In the genomic region with DNA sequence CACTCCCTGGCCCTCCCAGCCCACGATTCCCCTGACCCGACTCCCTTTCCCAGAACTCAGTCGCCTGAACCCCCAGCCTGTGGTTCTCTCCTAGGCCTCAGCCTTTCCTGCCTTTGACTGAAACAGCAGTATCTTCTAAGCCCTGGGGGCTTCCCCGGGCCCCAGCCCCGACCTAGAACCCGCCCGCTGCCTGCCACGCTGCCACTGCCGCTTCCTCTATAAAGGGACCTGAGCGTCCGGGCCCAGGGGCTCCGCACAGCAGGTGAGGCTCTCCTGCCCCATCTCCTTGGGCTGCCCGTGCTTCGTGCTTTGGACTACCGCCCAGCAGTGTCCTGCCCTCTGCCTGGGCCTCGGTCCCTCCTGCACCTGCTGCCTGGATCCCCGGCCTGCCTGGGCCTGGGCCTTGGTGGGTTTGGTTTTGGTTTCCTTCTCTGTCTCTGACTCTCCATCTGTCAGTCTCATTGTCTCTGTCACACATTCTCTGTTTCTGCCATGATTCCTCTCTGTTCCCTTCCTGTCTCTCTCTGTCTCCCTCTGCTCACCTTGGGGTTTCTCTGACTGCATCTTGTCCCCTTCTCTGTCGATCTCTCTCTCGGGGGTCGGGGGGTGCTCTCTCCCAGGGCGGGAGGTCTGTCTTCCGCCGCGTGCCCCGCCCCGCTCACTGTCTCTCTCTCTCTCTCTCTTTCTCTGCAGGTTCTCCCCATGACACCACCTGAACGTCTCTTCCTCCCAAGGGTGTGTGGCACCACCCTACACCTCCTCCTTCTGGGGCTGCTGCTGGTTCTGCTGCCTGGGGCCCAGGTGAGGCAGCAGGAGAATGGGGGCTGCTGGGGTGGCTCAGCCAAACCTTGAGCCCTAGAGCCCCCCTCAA, we compare ENCODE assay signal across 8 cellular contexts. TPM values are rescaled to one million over a fixed set of nuclear protein-coding genes. Genes with fewer than 3 reads are reported as not detected.
A peak's percentile ranks its signal among the peaks of the same experiment; 100 is the strongest.
DNase-seq lines count a peak whose midpoint lies in the region; ATAC-seq and TF ChIP-seq lines count a peak whose summit lies in the region.

A gene with protein sequence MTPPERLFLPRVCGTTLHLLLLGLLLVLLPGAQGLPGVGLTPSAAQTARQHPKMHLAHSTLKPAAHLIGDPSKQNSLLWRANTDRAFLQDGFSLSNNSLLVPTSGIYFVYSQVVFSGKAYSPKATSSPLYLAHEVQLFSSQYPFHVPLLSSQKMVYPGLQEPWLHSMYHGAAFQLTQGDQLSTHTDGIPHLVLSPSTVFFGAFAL (plus strand): TSS at position 249 of the 871 bp plus-strand sequence. CDS start 454 bp downstream, at position 703.

- TF ChIP-seq CTCF in prostate gland (IDR thresholded peaks at IDR 0.05) (no peak), mesothelial cell of epicardium (IDR thresholded peaks at IDR 0.05; ENCODE audit: unreplicated experiment) (no peak)

- no peaks in the 10 kb centered on the region for H3K4me1 ChIP-seq in prostate gland (replicated peaks)

- no peak within 1 kb of the TSS for H3K4me3 ChIP-seq in prostate gland

- no peaks in the 10 kb centered on the region for H3K36me3 ChIP-seq in prostate gland

- H3K27me3 Mint-ChIP-seq in activated T-helper 1 cell treated with anti-CD3 and anti-CD28 coated beads, Interleukin-12 subunit alpha, Interleukin-12 subunit beta, Interleukin-2, Interleukin-4 antibody, amounts not matched to agents 30 ng/mL and 10 ng/mL and 1 ng/mL, durations not matched to agents 14 hours and 24 hours and 36 hours (ENCODE audit: insufficient read depth), result peaks cover 5% of the 10 kb centered on the region
- peaks cover 7% of the 10 kb centered on the region for H3K27me3 Mint-ChIP-seq in mesothelial cell of epicardium (ENCODE audit: low read depth)

- H3K27ac Mint-ChIP-seq in activated T-helper 1 cell treated with anti-CD3 and anti-CD28 coated beads, Interleukin-12 subunit alpha, Interleukin-12 subunit beta, Interleukin-2, Interleukin-4 antibody, amounts not matched to agents 30 ng/mL and 10 ng/mL and 1 ng/mL, durations not matched to agents 14 hours and 24 hours and 36 hours, result peak within 1 kb of the TSS; percentile 81
- no peak within 1 kb of the TSS for H3K27ac Mint-ChIP-seq in mesothelial cell of epicardium

- 84% methylated on average over 27 of the region's 27 CpGs for WGBS in prostate gland

- no peak within 1 kb of the TSS for H3K27ac ChIP-seq in prostate gland

- TF ChIP-seq POLR2A in prostate gland (IDR thresholded peaks at IDR 0.05), result no peak

- intact Hi-C loops in activated T-helper 1 cell treated with anti-CD3 and anti-CD28 coated beads, Interleukin-12 subunit alpha, Interleukin-12 subunit beta, Interleukin-2, Interleukin-4 antibody, amounts not matched to agents 30 ng/mL and 10 ng/mL and 1 ng/mL, durations not matched to agents 14 hours and 24 hours and 36 hours (cut with micrococcal nuclease), result loop anchor here (1.0 to 5.0 kb wide), 3 partner anchors 9 to 1280 kb away; a partner anchor contains a TSS
- intact Hi-C loops in prostate gland (cut with DNase I), result no loop called here

- peaks cover 39% of the 10 kb centered on the region for H3K36me3 Mint-ChIP-seq in activated T-helper 1 cell treated with anti-CD3 and anti-CD28 coated beads, Interleukin-12 subunit alpha, Interleukin-12 subunit beta, Interleukin-2, Interleukin-4 antibody, amounts not matched to agents 30 ng/mL and 10 ng/mL and 1 ng/mL, durations not matched to agents 14 hours and 24 hours and 36 hours (ENCODE audit: low read depth)
- H3K36me3 Mint-ChIP-seq in mesothelial cell of epicardium, result no peaks in the 10 kb centered on the region

- no peaks in the 10 kb centered on the region for H3K9me3 ChIP-seq in prostate gland

- ATAC-seq in GM18511 (IDR thresholded peaks at IDR 0.05; ENCODE audit: unreplicated experiment), result peak; percentile 43
- peak; percentile 38 for ATAC-seq in HG03460 (IDR thresholded peaks at IDR 0.05; ENCODE audit: unreplicated experiment)

- peak within 1 kb of the TSS; percentile 92 for H3K4me3 Mint-ChIP-seq in activated T-helper 1 cell treated with anti-CD3 and anti-CD28 coated beads, Interleukin-12 subunit alpha, Interleukin-12 subunit beta, Interleukin-2, Interleukin-4 antibody, amounts not matched to agents 30 ng/mL and 10 ng/mL and 1 ng/mL, durations not matched to agents 14 hours and 24 hours and 36 hours
- H3K4me3 Mint-ChIP-seq in mesothelial cell of epicardium, result no peak within 1 kb of the TSS

- H3K27me3 ChIP-seq in prostate gland (replicated peaks; ENCODE audit: insufficient read depth), result no peaks in the 10 kb centered on the region

- peaks cover 85% of the 10 kb centered on the region for H3K4me1 Mint-ChIP-seq in activated T-helper 1 cell treated with anti-CD3 and anti-CD28 coated beads, Interleukin-12 subunit alpha, Interleukin-12 subunit beta, Interleukin-2, Interleukin-4 antibody, amounts not matched to agents 30 ng/mL and 10 ng/mL and 1 ng/mL, durations not matched to agents 14 hours and 24 hours and 36 hours (ENCODE audit: low read depth)
- peaks cover 5% of the 10 kb centered on the region for H3K4me1 Mint-ChIP-seq in mesothelial cell of epicardium

- peak; percentile 71 for DNase-seq in activated T-helper 1 cell treated with anti-CD3 and anti-CD28 coated beads, Interleukin-12 subunit alpha, Interleukin-12 subunit beta, Interleukin-2, Interleukin-4 antibody, amounts not matched to agents 30 ng/mL and 10 ng/mL and 1 ng/mL, durations not matched to agents 14 hours and 24 hours and 36 hours (ENCODE audit: low spot score)
- DNase-seq in stimulated activated CD4-positive, alpha-beta T cell treated with anti-CD3 and anti-CD28 coated beads, Interleukin-12 subunit alpha, Interleukin-12 subunit beta, amount 100 ng/mL, for 48 hours (ENCODE audit: low read depth in 2 of 3, low spot score in 1 of 3), result peak; percentile 77 to 80 (median 80)
- no peak for DNase-seq in prostate gland (ENCODE audit: low spot score)
- DNase-seq in mesothelial cell of epicardium (ENCODE audit: low spot score in 2 of 2, unreplicated experiment in 2 of 2), result no peak
- DNase-seq in NCI-H1417 treated with DMSO at 0.1 percent for 48 hours (lab: John Stamatoyannopoulos, UW), result no peak
- DNase-seq in H4 (ENCODE audit: low spot score), result no peak

- H3K9me3 Mint-ChIP-seq in activated T-helper 1 cell treated with anti-CD3 and anti-CD28 coated beads, Interleukin-12 subunit alpha, Interleukin-12 subunit beta, Interleukin-2, Interleukin-4 antibody, amounts not matched to agents 30 ng/mL and 10 ng/mL and 1 ng/mL, durations not matched to agents 14 hours and 24 hours and 36 hours, result no peaks in the 10 kb centered on the region
- no peaks in the 10 kb centered on the region for H3K9me3 Mint-ChIP-seq in mesothelial cell of epicardium

RNA-seq across cellular contexts. Expression of the gene that starts here (rescaled TPM):
- total RNA-seq in activated T-helper 1 cell treated with anti-CD3 and anti-CD28 coated beads, Interleukin-12 subunit alpha, Interleukin-12 subunit beta, Interleukin-2, Interleukin-4 antibody, amounts not matched to agents 30 ng/mL and 10 ng/mL and 1 ng/mL, durations not matched to agents 14 hours and 24 hours and 36 hours, result 1,021 and 1,078 TPM in 2 replicates
- total RNA-seq in prostate gland (1 to 10 TPM in 1 of 2 donors, not detected in 1; 1.2 TPM), mesothelial cell of epicardium (0.16 to 0.18 TPM in 2 of 3 replicates, not detected in the other)
- total RNA-seq in H4 (2014; rRNA removed; shearing (Covaris generic)), result not detected in 2 replicates

Comparison
In these comparisons a context has a peak if more than half of its experiments do, and no peak if none do; other contexts are left out.
1. RNA of the gene that starts here (total RNA-seq): 1,021 to 1,078 TPM in activated T-helper 1 cell treated with anti-CD3 and anti-CD28 coated beads, Interleukin-12 subunit alpha, Interleukin-12 subunit beta, Interleukin-2, Interleukin-4 antibody, amounts not matched to agents 30 ng/mL and 10 ng/mL and 1 ng/mL, durations not matched to agents 14 hours and 24 hours and 36 hours; 1.2 TPM in prostate gland, 0.16 to 0.18 TPM in mesothelial cell of epicardium and not detected in H4; every median in the first group is over 100 times any median in the second.
2. DNase-seq: peak in activated T-helper 1 cell treated with anti-CD3 and anti-CD28 coated beads, Interleukin-12 subunit alpha, Interleukin-12 subunit beta, Interleukin-2, Interleukin-4 antibody, amounts not matched to agents 30 ng/mL and 10 ng/mL and 1 ng/mL, durations not matched to agents 14 hours and 24 hours and 36 hours (single experiment) and stimulated activated CD4-positive, alpha-beta T cell treated with anti-CD3 and anti-CD28 coated beads, Interleukin-12 subunit alpha, Interleukin-12 subunit beta, amount 100 ng/mL, for 48 hours (3 of 3); none in prostate gland (single experiment), mesothelial cell of epicardium (0 of 2), NCI-H1417 treated with DMSO at 0.1 percent for 48 hours (single experiment) and H4 (single experiment).